Comparison of ENCODE assay signal across 2 cellular contexts in the genomic region with DNA sequence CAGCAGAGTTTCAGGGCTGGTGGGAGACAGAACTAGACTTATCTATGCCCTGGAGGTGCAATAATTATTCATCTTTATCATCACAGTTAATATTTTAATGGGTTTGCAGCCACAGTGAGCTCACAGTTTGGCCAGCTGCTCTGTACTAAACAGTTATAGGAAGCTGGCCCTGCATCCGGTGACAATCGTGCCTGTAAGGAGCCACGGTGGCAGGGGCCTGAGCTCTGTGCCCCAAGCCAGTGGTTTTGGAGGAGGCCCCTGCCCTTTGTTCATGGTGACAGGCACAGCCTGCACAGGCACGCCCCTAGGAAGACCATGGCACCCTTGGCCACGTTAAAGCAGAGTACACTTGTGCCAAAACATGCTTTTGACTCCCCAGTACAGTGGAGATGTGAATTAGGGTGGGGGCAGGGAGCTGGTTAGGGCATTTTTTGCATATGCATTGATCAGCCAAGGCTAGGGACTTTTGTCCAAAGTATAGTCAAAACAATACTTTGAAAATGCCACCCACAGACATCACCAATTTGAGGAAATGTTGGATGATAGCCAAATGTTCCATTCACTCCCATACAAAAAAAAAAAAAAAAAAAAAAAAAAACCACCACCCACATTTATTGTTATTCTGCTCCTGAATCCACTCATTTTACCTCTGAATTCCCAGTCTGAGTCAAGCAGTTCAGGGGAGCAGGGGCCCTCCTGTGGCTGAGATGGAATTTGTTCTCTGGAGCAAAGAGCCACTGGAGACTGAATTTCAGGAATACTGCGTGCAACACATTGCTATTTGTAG.
TF ChIP-seq lines count a peak whose summit lies in the region.

No MANE protein-coding gene starts in this region.

TF ChIP-seq in endothelial cell of umbilical vein, 7 proteins besides CTCF, POLR2A, EP300 and RAD21 (continued from another document):
- TF ChIP-seq MAX (IDR thresholded peaks at IDR 0.05; ENCODE audit: insufficient read depth, insufficient read length) = no peak

TF ChIP-seq in neural cell, 6 proteins besides CTCF, POLR2A, EP300 and RAD21 (continued from another document):
- TF ChIP-seq REST (IDR thresholded peaks at IDR 0.05; ENCODE audit: borderline replicate concordance) (peak; percentile 74), EZH2 (IDR thresholded peaks at IDR 0.05; ENCODE audit: borderline replicate concordance, insufficient read depth, low read length, poor library complexity, severe bottlenecking) (no peak), TAF1 (IDR thresholded peaks at IDR 0.05; ENCODE audit: low read depth) (no peak)
